In genomic region chr14:23568021-23568599, GRCh38 we compare ENCODE assay signal across 9 cellular contexts. TPM values are rescaled to one million over a fixed set of nuclear protein-coding genes. Genes with fewer than 3 reads are reported as not detected.
A peak's percentile ranks its signal among the peaks of the same experiment; 100 is the strongest.
DNase-seq lines count a peak whose midpoint lies in the region; ATAC-seq and TF ChIP-seq lines count a peak whose summit lies in the region.
"Had no signal": no experiment of that assay in that cellular context is flagged by ENCODE, and none has a peak within 500 bp of the region (broad histone marks: within the 10 kb centered on the region; RNA-seq: fewer than 3 reads in every experiment).

No MANE protein-coding gene starts in this region.

- H3K36me3 Mint-ChIP-seq in CD8-positive, alpha-beta memory T cell, result peaks cover 3 to 41% (median 4%) of the 10 kb centered on the region in 3 donors
- H3K36me3 Mint-ChIP-seq in osteocyte (ENCODE audit: unreplicated experiment), result no peaks in the 10 kb centered on the region

- H3K4me1 ChIP-seq in CD8-positive, alpha-beta memory T cell (ENCODE audit: insufficient read depth, low read length), result peaks cover 19% of the 10 kb centered on the region
- H3K4me1 ChIP-seq in effector memory CD4-positive, alpha-beta T cell (ENCODE audit: control insufficient read depth, insufficient read depth, low read length, poor library complexity, severe bottlenecking), result peaks cover 19% of the 10 kb centered on the region

- peak overlapping the region; percentile 93 for H3K4me3 ChIP-seq in CD8-positive, alpha-beta memory T cell (ENCODE audit: low read length)
- H3K4me3 ChIP-seq in effector memory CD4-positive, alpha-beta T cell (ENCODE audit: insufficient read depth, low read depth, low read length, poor library complexity, severe bottlenecking), result peak overlapping the region; percentile 81

- no peak for ATAC-seq in GM19463 (IDR thresholded peaks at IDR 0.05; ENCODE audit: unreplicated experiment)
- ATAC-seq in GM21529 (IDR thresholded peaks at IDR 0.05; ENCODE audit: unreplicated experiment), result no peak
- ATAC-seq in GM19452 (IDR thresholded peaks at IDR 0.05; ENCODE audit: unreplicated experiment), result no peak

- CTCF ChIA-PET in CD8-positive, alpha-beta memory T cell (lab: Charles Lee), result interaction anchor here (1.8 kb wide), 1 partner anchor 9 kb away, joined by 14 read pairs; no protein-coding TSS in a partner anchor

- H3K27ac ChIP-seq in CD8-positive, alpha-beta memory T cell (ENCODE audit: low read depth, low read length), result peak overlapping the region; percentile 82
- H3K27ac ChIP-seq in effector memory CD4-positive, alpha-beta T cell (ENCODE audit: insufficient read depth, low read length, poor library complexity, severe bottlenecking), result peak overlapping the region; percentile 78

- H3K9me3 Mint-ChIP-seq in CD8-positive, alpha-beta memory T cell, result no peaks in the 10 kb centered on the region
- no peaks in the 10 kb centered on the region for H3K9me3 Mint-ChIP-seq in osteocyte (ENCODE audit: unreplicated experiment)

- DNase-seq in CD8-positive, alpha-beta memory T cell, result no peak
- DNase-seq in NCI-H2171 treated with DMSO at 0.1 percent for 48 hours (lab: John Stamatoyannopoulos, UW), result peak; percentile 70
- DNase-seq in effector memory CD4-positive, alpha-beta T cell, result no peak
- no peak for DNase-seq in osteocyte (ENCODE audit: extremely low spot score, unreplicated experiment)
- DNase-seq in NCI-H146 (lab: John Stamatoyannopoulos, UW), result no peak

- H3K4me1 Mint-ChIP-seq in CD8-positive, alpha-beta memory T cell, result peaks cover 26 to 45% (median 29%) of the 10 kb centered on the region in 3 donors
- H3K4me1 Mint-ChIP-seq in osteocyte (ENCODE audit: unreplicated experiment), result peaks cover 23% of the 10 kb centered on the region

- peak overlapping the region; percentile 96 to 99 (median 98) for H3K27ac Mint-ChIP-seq in CD8-positive, alpha-beta memory T cell
- peak overlapping the region; percentile 88 for H3K27ac Mint-ChIP-seq in osteocyte (ENCODE audit: unreplicated experiment)

- no peaks in the 10 kb centered on the region for H3K9me3 ChIP-seq in CD8-positive, alpha-beta memory T cell (ENCODE audit: low read length)
- no peaks in the 10 kb centered on the region for H3K9me3 ChIP-seq in effector memory CD4-positive, alpha-beta T cell (ENCODE audit: control insufficient read depth, low read length)

- TF ChIP-seq CTCF in osteocyte (IDR thresholded peaks at IDR 0.05), result no peak

- H3K27me3 Mint-ChIP-seq in CD8-positive, alpha-beta memory T cell, result peaks cover 5 to 13% of the 10 kb centered on the region in 2 donors
- peaks cover 20% of the 10 kb centered on the region for H3K27me3 Mint-ChIP-seq in osteocyte (ENCODE audit: unreplicated experiment)

- POLR2A ChIA-PET in CD8-positive, alpha-beta memory T cell (lab: Charles Lee), result interaction anchor here (1.6 kb wide), 1 partner anchor 12 kb away, joined by 6 read pairs; the partner anchor contains the start of gene THTPA

- peak overlapping the region; percentile 98 to 100 (median 99) for H3K4me3 Mint-ChIP-seq in CD8-positive, alpha-beta memory T cell
- peak overlapping the region; percentile 94 for H3K4me3 Mint-ChIP-seq in osteocyte (ENCODE audit: unreplicated experiment)

- H3K36me3 ChIP-seq in CD8-positive, alpha-beta memory T cell (ENCODE audit: insufficient read depth, low read length), result peaks cover 26% of the 10 kb centered on the region
- peaks cover 24% of the 10 kb centered on the region for H3K36me3 ChIP-seq in effector memory CD4-positive, alpha-beta T cell (ENCODE audit: control insufficient read depth, insufficient read depth, low read length)

- H3K27me3 ChIP-seq in CD8-positive, alpha-beta memory T cell (ENCODE audit: insufficient read depth, low read length, poor library complexity, severe bottlenecking), result no peaks in the 10 kb centered on the region
- no peaks in the 10 kb centered on the region for H3K27me3 ChIP-seq in effector memory CD4-positive, alpha-beta T cell (replicated peaks; ENCODE audit: control insufficient read depth, insufficient read depth, low read length, poor library complexity, severe bottlenecking)

RNA-seq across cellular contexts. Expression of gene AP1G2, which starts 0.5 kb away (rescaled TPM):
- 100 to 1,000 TPM; 152 to 154 TPM for total RNA-seq in CD8-positive, alpha-beta memory T cell
- polyA plus RNA-seq in CD8-positive, alpha-beta memory T cell, result 80.8 TPM
- 27.5 and 32.6 TPM in 2 replicates for total RNA-seq in osteocyte

RNA-seq across cellular contexts. Expression of gene JPH4, which starts 10.5 kb away (rescaled TPM):
- total RNA-seq in CD8-positive, alpha-beta memory T cell, result 1 to 10 TPM; 1.8 TPM
- polyA plus RNA-seq in CD8-positive, alpha-beta memory T cell, result not detected
- total RNA-seq in osteocyte, result not detected in 2 replicates
- total RNA-seq: glomerular endothelial cell had no signal

RNA-seq across cellular contexts. Expression of gene THTPA, which starts 12.0 kb away (rescaled TPM):
- 10 to 100 TPM; 13.4 TPM for total RNA-seq in CD8-positive, alpha-beta memory T cell
- 10.7 TPM for polyA plus RNA-seq in CD8-positive, alpha-beta memory T cell
- 22.3 and 25.7 TPM in 2 replicates for total RNA-seq in osteocyte

RNA-seq across cellular contexts. Expression of gene ZFHX2, which starts 16.5 kb away (rescaled TPM):
- total RNA-seq in CD8-positive, alpha-beta memory T cell, result 1 to 10 TPM; 2.4 to 2.5 TPM
- polyA plus RNA-seq in CD8-positive, alpha-beta memory T cell, result not detected
- total RNA-seq in osteocyte, result 3.8 and 5.7 TPM in 2 replicates
